8 cellular contexts compared by ENCODE assay signal in genomic region chr22:19291580-19292261, GRCh38. TPM values are rescaled to one million over a fixed set of nuclear protein-coding genes. Genes with fewer than 3 reads are reported as not detected.
DNase-seq lines count a peak whose midpoint lies in the region; ATAC-seq, FAIRE-seq and TF ChIP-seq lines count a peak whose summit lies in the region.

CLTCL1 (minus strand) TSS chr22:19291719; CDS start chr22:19291641, 78 bp downstream.

- peak within 1 kb of the TSS; percentile 94 for H3K4me2 ChIP-seq in hepatocyte

- H3K9me2 ChIP-seq in hepatocyte (replicated peaks; ENCODE audit: insufficient read depth), result no peaks in the 10 kb centered on the region

- H3K4me1 ChIP-seq in hepatocyte (ENCODE audit: insufficient read depth) (peaks cover 11% of the 10 kb centered on the region), aorta (ENCODE audit: control insufficient read depth in 1 of 2, insufficient read depth in 2 of 2, low read length in 2 of 2) (no peaks in the 10 kb centered on the region)

- H3K36me3 ChIP-seq in hepatocyte (replicated peaks; ENCODE audit: insufficient read depth, low read depth), result no peaks in the 10 kb centered on the region
- H3K36me3 ChIP-seq in aorta (ENCODE audit: control insufficient read depth in 1 of 2, insufficient read depth in 2 of 2, low read length in 1 of 2), result no peaks in the 10 kb centered on the region

- no peak for TF ChIP-seq CTCF in hepatocyte (IDR thresholded peaks at IDR 0.05; ENCODE audit: poor library complexity)

- peak within 1 kb of the TSS; percentile 87 for H3K27ac ChIP-seq in hepatocyte
- peak within 1 kb of the TSS in 1 of 2 donors; percentile 23 for H3K27ac ChIP-seq in aorta (ENCODE audit: low read depth in 1 of 2, low read length in 2 of 2)

- H4K20me1 ChIP-seq in hepatocyte (ENCODE audit: insufficient read depth, poor library complexity, severe bottlenecking), result no peaks in the 10 kb centered on the region

- peak within 1 kb of the TSS; percentile 98 for H2AFZ ChIP-seq in hepatocyte

- 1% methylated on average over 18 of the region's 65 CpGs for WGBS in hepatocyte (ENCODE audit: low lambda C conversion rate, missing lambda C conversion rate)
- WGBS in aorta, 2 donors, result 0 to 1% methylated on average over 18 to 63 of the region's 65 CpGs

- peak; percentile 89 for ATAC-seq in aorta (ENCODE audit: low FRiP score)

- H3K4me3 ChIP-seq in hepatocyte (peak within 1 kb of the TSS; percentile 93), aorta (ENCODE audit: low read length in 2 of 2) (peak within 1 kb of the TSS; percentile 80 to 97)

- DNase-seq in Ammon's horn (ENCODE audit: low spot score), result peak; percentile 87
- peak; percentile 92 for DNase-seq in GM19239 (ENCODE audit: insufficient read length, low spot score)
- peak; percentile 48 to 68 for DNase-seq in Kasumi-1 (lab: John Stamatoyannopoulos, UW)
- peak; percentile 45 to 80 (median 62) for DNase-seq in T-helper 2 cell
- DNase-seq in astrocyte of the hippocampus (ENCODE audit: low read depth, low spot score), result peak; percentile 83
- peak; percentile 94 for DNase-seq in hepatocyte (ENCODE audit: low spot score)
- DNase-seq in renal cortical epithelial cell (ENCODE audit: low read depth), result peak; percentile 31
- DNase-seq in aorta, result peak; percentile 85 to 94

- no peaks in the 10 kb centered on the region for H3K79me2 ChIP-seq in hepatocyte

- no peak for FAIRE-seq in GM19239 (lab: Jason Lieb, UNC)

- intact Hi-C loops in aorta (cut with DNase I), result loop anchor here in 1 of 2 donors (2.0 to 10.0 kb wide), 2 partner anchors 113 to 183 kb away; partner anchors contain the start of genes CDC45, SLC25A1 and UFD1

- no peaks in the 10 kb centered on the region for H3K9me3 ChIP-seq in hepatocyte (ENCODE audit: low read depth)
- no peaks in the 10 kb centered on the region for H3K9me3 ChIP-seq in aorta (ENCODE audit: control insufficient read depth, low read length)

- no peaks in the 10 kb centered on the region for H3K27me3 ChIP-seq in hepatocyte
- no peaks in the 10 kb centered on the region for H3K27me3 ChIP-seq in aorta (ENCODE audit: control insufficient read depth in 1 of 2, insufficient read depth in 2 of 2, low read length in 1 of 2)

RNA-seq across cellular contexts. Expression of gene CLTCL1, which starts in this region (rescaled TPM):
- total RNA-seq in hepatocyte, result 2.2 and 4.3 TPM in 2 replicates
- 3.7 and 6.1 TPM in 2 replicates for polyA plus RNA-seq in hepatocyte
- total RNA-seq in renal cortical epithelial cell, result 9.4 and 24.5 TPM in 2 replicates
- total RNA-seq in aorta, result 1 to 10 TPM; 7.9 to 8.1 TPM
- polyA plus RNA-seq in aorta, result 1 to 10 TPM in 1 of 2 donors, under 1 TPM in 1; 0.25 to 6.0 TPM

Comparison
In these comparisons a context has a peak if more than half of its experiments do, and no peak if none do; other contexts are left out.
1. DNase-seq: peak in every context shown above with its lines; median percentile 94 in hepatocyte; 92 in GM19239; 90 in aorta; 87 in Ammon's horn; 83 in astrocyte of the hippocampus; 62 in T-helper 2 cell; 58 in Kasumi-1; 31 in renal cortical epithelial cell.